ENCODE assay signal across 10 cellular contexts in genomic region chr6:108897371-108897770, GRCh38. TPM values are rescaled to one million over a fixed set of nuclear protein-coding genes. Genes with fewer than 3 reads are reported as not detected.
DNase-seq lines count a peak whose midpoint lies in the region; ATAC-seq and TF ChIP-seq lines count a peak whose summit lies in the region.
"Had no signal": no experiment of that assay in that cellular context is flagged by ENCODE, and none has a peak within 500 bp of the region (broad histone marks: within the 10 kb centered on the region; RNA-seq: fewer than 3 reads in every experiment).

No MANE protein-coding gene starts in this region.

- H3K27me3 ChIP-seq in adipocyte (replicated peaks; ENCODE audit: control insufficient read depth, insufficient read depth, low read length) (no peaks in the 10 kb centered on the region), liver (ENCODE audit: control insufficient read depth in 4 of 4, insufficient read depth in 4 of 4, low read length in 3 of 4) (no peaks in the 10 kb centered on the region), testis (no peaks in the 10 kb centered on the region)
- H3K27me3 ChIP-seq: neutrophil had no signal

- H3K4me1 ChIP-seq in adipocyte (ENCODE audit: control insufficient read depth, insufficient read depth, low read length) (peaks cover 36% of the 10 kb centered on the region), liver (ENCODE audit: control insufficient read depth in 4 of 4, insufficient read depth in 4 of 4, low read length in 3 of 4) (peaks cover 0 to 4% (median 0%) of the 10 kb centered on the region in 4 donors), testis (no peaks in the 10 kb centered on the region)

- H3K9me3 Mint-ChIP-seq in activated CD8-positive, alpha-beta T cell treated with anti-CD3 and anti-CD28 coated beads for 36 hours, result no peaks in the 10 kb centered on the region

- H3K9me3 ChIP-seq in adipocyte (ENCODE audit: control insufficient read depth, low read length) (no peaks in the 10 kb centered on the region), liver (ENCODE audit: control insufficient read depth in 4 of 4, low read length in 3 of 4) (no peaks in the 10 kb centered on the region), testis (no peaks in the 10 kb centered on the region)
- H3K9me3 ChIP-seq: neutrophil had no signal

- TF ChIP-seq CTCF in liver (IDR thresholded peaks at IDR 0.05; ENCODE audit: low read depth, low read length, missing input control) (no peak), testis (IDR thresholded peaks at IDR 0.05) (no peak)
- TF ChIP-seq CTCF in activated CD8-positive, alpha-beta T cell treated with anti-CD3 and anti-CD28 coated beads for 36 hours (IDR thresholded peaks at IDR 0.05), result no peak

- H3K9ac ChIP-seq in adipocyte (ENCODE audit: low read length) (peak overlapping the region; percentile 75), liver (ENCODE audit: low read depth in 1 of 2, low read length in 2 of 2) (no peak overlapping the region)

- DNase-seq in DMS153 (lab: John Stamatoyannopoulos, UW) (peak; percentile 95), NCI-H1417 treated with DMSO at 0.1 percent for 48 hours (lab: John Stamatoyannopoulos, UW) (peak; percentile 81), adipocyte (ENCODE audit: low read depth) (no peak), testis (no peak), anterior cingulate cortex (lab: John Stamatoyannopoulos, UW) (no peak), substantia nigra (lab: John Stamatoyannopoulos, UW) (no peak)
- DNase-seq in activated CD8-positive, alpha-beta T cell treated with anti-CD3 and anti-CD28 coated beads for 36 hours, result no peak
- DNase-seq: stimulated activated naive CD4-positive, alpha-beta T cell treated with Interleukin-2 at 50 U/mL for 16 hours had no signal

- intact Hi-C loops in testis (cut with DNase I; ENCODE audit: low total_unique reads), result loop anchor here (10.0 kb wide), 1 partner anchor 333 kb away; the partner anchor contains the start of gene FOXO3
- intact Hi-C loops in activated CD8-positive, alpha-beta T cell treated with anti-CD3 and anti-CD28 coated beads for 36 hours (cut with micrococcal nuclease), result no loop called here

- H3K4me1 Mint-ChIP-seq in activated CD8-positive, alpha-beta T cell treated with anti-CD3 and anti-CD28 coated beads for 36 hours (ENCODE audit: low read depth), result peaks cover 32% of the 10 kb centered on the region

- H3K36me3 ChIP-seq in adipocyte (ENCODE audit: control insufficient read depth, insufficient read depth, low read length, severe bottlenecking) (no peaks in the 10 kb centered on the region), liver (ENCODE audit: control insufficient read depth in 4 of 4, insufficient read depth in 3 of 4, low read depth in 1 of 4, low read length in 3 of 4) (no peaks in the 10 kb centered on the region), testis (ENCODE audit: low read depth, missing control alignments) (no peaks in the 10 kb centered on the region)
- H3K36me3 ChIP-seq: neutrophil had no signal

- H3K27me3 Mint-ChIP-seq in activated CD8-positive, alpha-beta T cell treated with anti-CD3 and anti-CD28 coated beads for 36 hours, result no peaks in the 10 kb centered on the region

- peak; percentile 27 to 46 for TF ChIP-seq RAD21 in liver (IDR thresholded peaks at IDR 0.05)

- CTCF ChIA-PET in activated CD8-positive, alpha-beta T cell treated with anti-CD3 and anti-CD28 coated beads for 36 hours (lab: Charles Lee), result no interaction called here

- H3K4me3 ChIP-seq in adipocyte (ENCODE audit: low read length), result peak overlapping the region; percentile 11
- H3K4me3 ChIP-seq in liver (ENCODE audit: low read depth in 1 of 3, low read length in 3 of 3), result no peak overlapping the region
- H3K4me3 ChIP-seq in testis, result no peak overlapping the region

- H3K27ac Mint-ChIP-seq in activated CD8-positive, alpha-beta T cell treated with anti-CD3 and anti-CD28 coated beads for 36 hours, result no peak overlapping the region

- no peak for TF ChIP-seq POLR2A in testis (IDR thresholded peaks at IDR 0.05)

- no peak overlapping the region for H3K4me3 Mint-ChIP-seq in activated CD8-positive, alpha-beta T cell treated with anti-CD3 and anti-CD28 coated beads for 36 hours

- no peak for ATAC-seq in activated CD8-positive, alpha-beta T cell treated with anti-CD3 and anti-CD28 coated beads for 36 hours

- POLR2A ChIA-PET in activated CD8-positive, alpha-beta T cell treated with anti-CD3 and anti-CD28 coated beads for 36 hours (lab: Charles Lee), result interaction anchor here (0.6 to 1.5 kb wide), 2 partner anchors 14 to 71 kb away, joined by 3 to 5 read pairs; no protein-coding TSS in a partner anchor

- peaks cover 3% of the 10 kb centered on the region for H3K36me3 Mint-ChIP-seq in activated CD8-positive, alpha-beta T cell treated with anti-CD3 and anti-CD28 coated beads for 36 hours (ENCODE audit: low read depth)

- H3K27ac ChIP-seq in liver (ENCODE audit: low read depth in 1 of 2, low read length in 2 of 2) (no peak overlapping the region), testis (no peak overlapping the region), substantia nigra (ENCODE audit: low read depth, low read length, poor library complexity, severe bottlenecking) (no peak overlapping the region)
- H3K27ac ChIP-seq: neutrophil had no signal

- WGBS in liver, result 45% methylated on average over 1 of the region's 1 CpG
- 94 to 100% methylated on average over 1 of the region's 1 CpG for WGBS in testis, 2 donors

TF ChIP-seq in liver, 16 proteins besides CTCF, POLR2A, EP300 and RAD21:
- TF ChIP-seq SP1 (IDR thresholded peaks at IDR 0.05) (no peak), RXRA (IDR thresholded peaks at IDR 0.05) (peak in 1 of 2 donors; percentile 36), REST (IDR thresholded peaks at IDR 0.05) (no peak), ATF3 (IDR thresholded peaks at IDR 0.05) (no peak), EGR1 (IDR thresholded peaks at IDR 0.05; ENCODE audit: low read depth in 2 of 2) (no peak), HNF4A (conservative IDR thresholded peaks at IDR 0.05) (peak in 1 of 2 donors; percentile 32), MAX (IDR thresholded peaks at IDR 0.05) (no peak), TAF1 (conservative IDR thresholded peaks at IDR 0.05) (no peak), JUND (IDR thresholded peaks at IDR 0.05) (no peak), FOXA1 (IDR thresholded peaks at IDR 0.05) (peak; percentile 78), FOXA2 (IDR thresholded peaks at IDR 0.05) (peak; percentile 91), GABPA (IDR thresholded peaks at IDR 0.05 in 1 of 2, conservative IDR thresholded peaks at IDR 0.05 in 1 of 2) (no peak), HNF4G (IDR thresholded peaks at IDR 0.05) (no peak), YY1 (IDR thresholded peaks at IDR 0.05) (peak; percentile 43), ZBTB33 (IDR thresholded peaks at IDR 0.05) (no peak), NR2F2 (IDR thresholded peaks at IDR 0.05) (no peak)

RNA-seq across cellular contexts. Expression of gene ARMC2, which starts 49.1 kb away (rescaled TPM):
- 1 to 10 TPM in 1 of 2 donors, under 1 TPM in 1; 0.51 to 1.5 TPM for total RNA-seq in liver
- polyA plus RNA-seq in liver, result under 1 TPM; 0.24 to 0.94 TPM
- total RNA-seq in testis, result 10 to 100 TPM; 24.0 to 51.4 TPM
- 78.6 TPM for polyA plus RNA-seq in testis (ENCODE audit: insufficient read depth, low read depth, low replicate concordance)
- 1 to 10 TPM; 2.7 to 4.6 TPM for total RNA-seq in activated CD8-positive, alpha-beta T cell treated with anti-CD3 and anti-CD28 coated beads for 36 hours

Comparison
In these comparisons a context has a peak if more than half of its experiments do, and no peak if none do; other contexts are left out.
1. DNase-seq: peak in DMS153 (single experiment) and NCI-H1417 treated with DMSO at 0.1 percent for 48 hours (single experiment); none in adipocyte (single experiment), testis (single experiment), anterior cingulate cortex (0 of 58), activated CD8-positive, alpha-beta T cell treated with anti-CD3 and anti-CD28 coated beads for 36 hours (single experiment) and substantia nigra (0 of 49).
2. RNA of gene ARMC2, which starts 49.1 kb away (total RNA-seq): 24.0 to 51.4 TPM in testis; 2.7 to 4.6 TPM in activated CD8-positive, alpha-beta T cell treated with anti-CD3 and anti-CD28 coated beads for 36 hours and 0.51 to 1.5 TPM in liver; every median in the first group is over 4 times any median in the second.